In the genomic region with DNA sequence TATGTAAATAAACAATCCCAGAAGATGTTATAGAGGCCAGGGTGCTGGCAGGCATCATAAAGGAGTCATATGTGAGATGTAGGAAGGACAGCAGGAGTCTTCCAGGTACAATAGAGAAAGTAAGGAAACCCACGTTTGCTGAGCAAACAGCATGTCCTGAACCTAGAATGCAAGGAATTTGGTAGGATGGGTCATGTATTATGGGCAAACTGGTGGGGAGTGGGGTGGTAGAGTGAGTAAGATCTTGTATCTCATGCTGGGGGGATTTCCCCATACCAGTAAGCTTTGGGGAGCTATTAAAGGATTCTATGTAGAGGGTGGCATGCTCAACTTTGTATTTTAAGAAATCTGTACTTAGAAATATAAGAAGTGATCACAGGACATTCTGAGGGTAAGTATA, we compare ENCODE assay signal across 20 cellular contexts. TPM values are rescaled to one million over a fixed set of nuclear protein-coding genes. Genes with fewer than 3 reads are reported as not detected.
DNase-seq lines count a peak whose midpoint lies in the region; ATAC-seq and TF ChIP-seq lines count a peak whose summit lies in the region.
"Had no signal": no experiment of that assay in that cellular context is flagged by ENCODE, and none has a peak within 500 bp of the region (broad histone marks: within the 10 kb centered on the region; RNA-seq: fewer than 3 reads in every experiment).

No MANE protein-coding gene starts in this region.

- H3K36me3 ChIP-seq in GM23338 (ENCODE audit: insufficient read depth) = no peaks in the 10 kb centered on the region
- H3K36me3 ChIP-seq: HAP-1 had no signal

- H3K4me3 Mint-ChIP-seq in GM23338 (no peak overlapping the region), WTC11 (no peak overlapping the region), endothelial cell (ENCODE audit: unreplicated experiment) (peak overlapping the region; percentile 6)
- H3K4me3 Mint-ChIP-seq: CD4-positive, alpha-beta memory T cell; HFFc6 had no signal

- H3K36me3 Mint-ChIP-seq in GM23338 (ENCODE audit: low read depth) (no peaks in the 10 kb centered on the region), WTC11 (no peaks in the 10 kb centered on the region), endothelial cell (ENCODE audit: low read depth, unreplicated experiment) (no peaks in the 10 kb centered on the region)

- H3K79me2 ChIP-seq in GM23338 (replicated peaks; ENCODE audit: insufficient read depth) = no peaks in the 10 kb centered on the region

- no peaks in the 10 kb centered on the region for H3F3A ChIP-seq in GM23338 (replicated peaks; ENCODE audit: low read depth)

- ATAC-seq in GM23338 (peak; percentile 26; the same call in 2 of the 3 replicates), WTC11 (peak; percentile 52)
- ATAC-seq: A549 had no signal

- no peak overlapping the region for H3K27ac ChIP-seq in GM23338 (ENCODE audit: low read depth)
- H3K27ac ChIP-seq: A549, GM23248 had no signal

- H3K27me3 ChIP-seq in GM23338 (ENCODE audit: insufficient read depth) = no peaks in the 10 kb centered on the region

- POLR2A ChIA-PET in WTC11 (lab: Charles Lee) = no interaction called here

- H3K4me1 Mint-ChIP-seq in GM23338 = no peaks in the 10 kb centered on the region; the same call in 1 of the 3 replicates
- H3K4me1 Mint-ChIP-seq in WTC11 = 0 out of 2 replicates have a peak, but pooled peaks cover 2% of the 10 kb centered on the region
- peaks cover 19% of the 10 kb centered on the region for H3K4me1 Mint-ChIP-seq in endothelial cell (ENCODE audit: unreplicated experiment)

- H3K27ac Mint-ChIP-seq in GM23338 (no peak overlapping the region), WTC11 (no peak overlapping the region), endothelial cell (ENCODE audit: unreplicated experiment) (no peak overlapping the region)
- H3K27ac Mint-ChIP-seq: HFFc6 had no signal

- H2AFZ ChIP-seq in GM23338 = no peak overlapping the region
- H2AFZ ChIP-seq: GM23248 had no signal

- H3K9me2 ChIP-seq in GM23338 (ENCODE audit: insufficient read depth) = no peaks in the 10 kb centered on the region

- H3K4me1 ChIP-seq in GM23338 (ENCODE audit: insufficient read depth) = no peaks in the 10 kb centered on the region
- H3K4me1 ChIP-seq: A549, HAP-1 had no signal

- DNase-seq in GM23338 (ENCODE audit: low spot score) (no peak), WTC11 (ENCODE audit: low spot score) (no peak), endothelial cell (ENCODE audit: low spot score) (no peak), ureter (ENCODE audit: low spot score) (peak; percentile 1), GM19238 (ENCODE audit: insufficient read length, low spot score) (no peak), RPMI8226 (no peak), SHP77 (lab: John Stamatoyannopoulos, UW) (no peak)
- no peak for DNase-seq in activated CD4-positive, alpha-beta T cell treated with anti-CD3 and anti-CD28 coated beads for 1 hour
- DNase-seq: 8988T; ACHN; AML-193; C1 segment of cervical spinal cord; Calu3; CD4-positive, alpha-beta memory T cell; COR-L47; DND-41; GM23248; HFFc6 had no signal

- H3K4me2 ChIP-seq in GM23338 = no peak overlapping the region
- H3K4me2 ChIP-seq: A549 had no signal

- no peak overlapping the region for H3K4me3 ChIP-seq in GM23338
- H3K4me3 ChIP-seq: A549, GM23248, HAP-1 had no signal

- no peaks in the 10 kb centered on the region for H4K20me1 ChIP-seq in GM23338 (replicated peaks; ENCODE audit: insufficient read depth)

- CTCF ChIA-PET in WTC11 (lab: Charles Lee) = interaction anchor here (0.6 to 1.1 kb wide), 2 partner anchors 15 to 38 kb away, joined by 3 read pairs; no protein-coding TSS in a partner anchor

- TF ChIP-seq CTCF in GM23338 (conservative IDR thresholded peaks at IDR 0.05; ENCODE audit: low read depth in 2 of 2) (no peak), WTC11 (IDR thresholded peaks at IDR 0.05) (no peak), endothelial cell (IDR thresholded peaks at IDR 0.05; ENCODE audit: unreplicated experiment) (no peak)

- H3K9me3 Mint-ChIP-seq in GM23338 (no peaks in the 10 kb centered on the region), WTC11 (no peaks in the 10 kb centered on the region), endothelial cell (ENCODE audit: unreplicated experiment) (no peaks in the 10 kb centered on the region)
- H3K9me3 Mint-ChIP-seq: CD4-positive, alpha-beta memory T cell; HFFc6 had no signal

- H3K27me3 Mint-ChIP-seq in GM23338 (ENCODE audit: insufficient read depth, low read depth, poor library complexity) (peaks cover 4% of the 10 kb centered on the region), WTC11 (ENCODE audit: low read depth) (no peaks in the 10 kb centered on the region), endothelial cell (ENCODE audit: unreplicated experiment) (no peaks in the 10 kb centered on the region)
- H3K27me3 Mint-ChIP-seq: CD4-positive, alpha-beta memory T cell had no signal

TF ChIP-seq in GM23338, 12 proteins besides CTCF, POLR2A, EP300 and RAD21 (continues in another document):
- TF ChIP-seq JUNB (IDR thresholded peaks at IDR 0.05; ENCODE audit: unreplicated experiment) (no peak), ZNF331 (CRISPR knock-in tag; IDR thresholded peaks at IDR 0.05; ENCODE audit: low read depth) (no peak), STAT1 (IDR thresholded peaks at IDR 0.05; ENCODE audit: unreplicated experiment) (no peak), ZNF114 (CRISPR knock-in tag; IDR thresholded peaks at IDR 0.05) (no peak), CREB1 (CRISPR knock-in tag; IDR thresholded peaks at IDR 0.05; ENCODE audit: low read depth) (no peak), EZH2phosphoT487 (IDR thresholded peaks at IDR 0.05; ENCODE audit: unreplicated experiment) (no peak), POLR2AphosphoS5 (IDR thresholded peaks at IDR 0.05; ENCODE audit: low read depth) (no peak)
- TF ChIP-seq, protein P1, sequence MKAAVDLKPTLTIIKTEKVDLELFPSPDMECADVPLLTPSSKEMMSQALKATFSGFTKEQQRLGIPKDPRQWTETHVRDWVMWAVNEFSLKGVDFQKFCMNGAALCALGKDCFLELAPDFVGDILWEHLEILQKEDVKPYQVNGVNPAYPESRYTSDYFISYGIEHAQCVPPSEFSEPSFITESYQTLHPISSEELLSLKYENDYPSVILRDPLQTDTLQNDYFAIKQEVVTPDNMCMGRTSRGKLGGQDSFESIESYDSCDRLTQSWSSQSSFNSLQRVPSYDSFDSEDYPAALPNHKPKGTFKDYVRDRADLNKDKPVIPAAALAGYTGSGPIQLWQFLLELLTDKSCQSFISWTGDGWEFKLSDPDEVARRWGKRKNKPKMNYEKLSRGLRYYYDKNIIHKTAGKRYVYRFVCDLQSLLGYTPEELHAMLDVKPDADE (IDR thresholded peaks at IDR 0.05) = no peak

TF ChIP-seq in WTC11, 78 proteins besides CTCF, POLR2A, EP300 and RAD21:
- TF ChIP-seq FOXK1 (CRISPR knock-in tag; IDR thresholded peaks at IDR 0.05) (no peak), CDX4 (CRISPR knock-in tag; IDR thresholded peaks at IDR 0.05; ENCODE audit: borderline replicate concordance) (no peak), OVOL2 (CRISPR knock-in tag; IDR thresholded peaks at IDR 0.05; ENCODE audit: borderline replicate concordance) (no peak), ZNF416 (CRISPR knock-in tag; IDR thresholded peaks at IDR 0.05) (no peak), ELF4 (CRISPR knock-in tag; IDR thresholded peaks at IDR 0.05; ENCODE audit: low read depth) (no peak), RORB (CRISPR knock-in tag; IDR thresholded peaks at IDR 0.05) (no peak), CBFB (CRISPR knock-in tag; IDR thresholded peaks at IDR 0.05; ENCODE audit: low read depth) (no peak), IRF1 (CRISPR knock-in tag; IDR thresholded peaks at IDR 0.05) (no peak), PRRX2 (CRISPR knock-in tag; IDR thresholded peaks at IDR 0.05) (no peak)
- TF ChIP-seq, protein P2, sequence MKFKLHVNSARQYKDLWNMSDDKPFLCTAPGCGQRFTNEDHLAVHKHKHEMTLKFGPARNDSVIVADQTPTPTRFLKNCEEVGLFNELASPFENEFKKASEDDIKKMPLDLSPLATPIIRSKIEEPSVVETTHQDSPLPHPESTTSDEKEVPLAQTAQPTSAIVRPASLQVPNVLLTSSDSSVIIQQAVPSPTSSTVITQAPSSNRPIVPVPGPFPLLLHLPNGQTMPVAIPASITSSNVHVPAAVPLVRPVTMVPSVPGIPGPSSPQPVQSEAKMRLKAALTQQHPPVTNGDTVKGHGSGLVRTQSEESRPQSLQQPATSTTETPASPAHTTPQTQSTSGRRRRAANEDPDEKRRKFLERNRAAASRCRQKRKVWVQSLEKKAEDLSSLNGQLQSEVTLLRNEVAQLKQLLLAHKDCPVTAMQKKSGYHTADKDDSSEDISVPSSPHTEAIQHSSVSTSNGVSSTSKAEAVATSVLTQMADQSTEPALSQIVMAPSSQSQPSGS (CRISPR knock-in tag; IDR thresholded peaks at IDR 0.05; ENCODE audit: borderline replicate concordance, low read depth) = no peak

RNA-seq across cellular contexts. Expression of gene CDKL1, which starts 41.0 kb away (rescaled TPM):
- 0.19 and 0.52 TPM in 2 replicates for total RNA-seq in GM23338 (2014; rRNA removed; shearing (Covaris generic))
- 0.52 and 0.56 TPM in 2 replicates for polyA plus RNA-seq in GM23338 (2016; fragmentation: Nextera tagmentation; extraction: Ambion mirVana)
- total RNA-seq in WTC11 (2021) (2.0 to 3.6 TPM (median 2.0 TPM) in 3 replicates), endothelial cell (ENCODE audit: unreplicated experiment) (19.0 TPM), ureter (34.3 TPM)

RNA-seq across cellular contexts. Expression of gene DMAC2L, which starts 43.6 kb away (rescaled TPM):
- total RNA-seq in GM23338 (2014; rRNA removed; shearing (Covaris generic)) = 9.5 and 22.5 TPM in 2 replicates
- 30.8 and 33.8 TPM in 2 replicates for polyA plus RNA-seq in GM23338 (2016; fragmentation: Nextera tagmentation; extraction: Ambion mirVana)
- total RNA-seq in WTC11 (2021) (14.0 to 17.7 TPM (median 16.4 TPM) in 3 replicates), endothelial cell (ENCODE audit: unreplicated experiment) (14.1 TPM), ureter (31.0 TPM)

RNA-seq across cellular contexts. Expression of gene L2HGDH, which starts 43.7 kb away (rescaled TPM):
- 22.0 and 28.5 TPM in 2 replicates for total RNA-seq in GM23338 (2014; rRNA removed; shearing (Covaris generic))
- polyA plus RNA-seq in GM23338 (2016; fragmentation: Nextera tagmentation; extraction: Ambion mirVana) = 12.3 and 13.5 TPM in 2 replicates
- total RNA-seq in WTC11 (2021) (23.9 to 26.7 TPM (median 24.0 TPM) in 3 replicates), endothelial cell (ENCODE audit: unreplicated experiment) (7.6 TPM), ureter (7.8 TPM)
